Comparison of ENCODE assay signal across 2 cellular contexts in the genomic region with DNA sequence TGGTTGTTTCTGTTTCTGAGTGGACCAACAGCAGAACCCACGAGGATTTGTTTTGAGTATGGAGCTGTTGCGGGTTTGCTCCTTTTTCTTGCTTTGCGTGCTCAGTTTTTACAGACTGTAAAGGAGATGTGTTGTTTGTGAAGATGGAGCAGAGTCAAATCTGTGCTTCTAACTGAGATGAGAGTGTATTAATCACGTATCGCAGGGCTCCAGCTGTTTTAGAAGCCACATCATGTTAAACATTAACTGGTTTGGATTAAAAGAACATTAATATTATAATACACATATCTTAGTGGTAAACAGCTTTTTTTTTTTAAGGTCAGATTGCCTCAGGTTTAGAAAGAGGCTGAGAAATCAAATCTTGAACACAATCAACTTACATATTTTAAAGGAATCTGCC.
TF ChIP-seq lines count a peak whose summit lies in the region.

No MANE protein-coding gene starts in this region.

TF ChIP-seq in IMR-90, 13 proteins besides CTCF, POLR2A, EP300 and RAD21:
- TF ChIP-seq NFE2L2 (IDR thresholded peaks at IDR 0.05; ENCODE audit: low read depth, low read length) (no peak), SMC3 (IDR thresholded peaks at IDR 0.05; ENCODE audit: low read depth, low read length) (no peak), CHD1 (IDR thresholded peaks at IDR 0.05; ENCODE audit: low read depth, low read length) (no peak), MXI1 (IDR thresholded peaks at IDR 0.05; ENCODE audit: borderline replicate concordance, low read depth, low read length) (no peak), RCOR1 (IDR thresholded peaks at IDR 0.05; ENCODE audit: insufficient replicate concordance, low read length) (no peak), BHLHE40 (IDR thresholded peaks at IDR 0.05; ENCODE audit: low read depth, low read length) (no peak), FOS (IDR thresholded peaks at IDR 0.05; ENCODE audit: low read depth, low read length) (no peak), MAZ (IDR thresholded peaks at IDR 0.05; ENCODE audit: borderline replicate concordance, low read depth, low read length) (no peak), MAFK (IDR thresholded peaks at IDR 0.05; ENCODE audit: low read depth, low read length) (no peak)
- TF ChIP-seq, protein P1, sequence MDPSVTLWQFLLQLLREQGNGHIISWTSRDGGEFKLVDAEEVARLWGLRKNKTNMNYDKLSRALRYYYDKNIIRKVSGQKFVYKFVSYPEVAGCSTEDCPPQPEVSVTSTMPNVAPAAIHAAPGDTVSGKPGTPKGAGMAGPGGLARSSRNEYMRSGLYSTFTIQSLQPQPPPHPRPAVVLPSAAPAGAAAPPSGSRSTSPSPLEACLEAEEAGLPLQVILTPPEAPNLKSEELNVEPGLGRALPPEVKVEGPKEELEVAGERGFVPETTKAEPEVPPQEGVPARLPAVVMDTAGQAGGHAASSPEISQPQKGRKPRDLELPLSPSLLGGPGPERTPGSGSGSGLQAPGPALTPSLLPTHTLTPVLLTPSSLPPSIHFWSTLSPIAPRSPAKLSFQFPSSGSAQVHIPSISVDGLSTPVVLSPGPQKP (IDR thresholded peaks at IDR 0.05; ENCODE audit: borderline replicate concordance, low read depth, low read length): no peak

TF ChIP-seq in HepG2, 621 proteins besides CTCF, POLR2A, EP300 and RAD21:
- no peak for TF ChIP-seq ZFY (CRISPR knock-in tag; IDR thresholded peaks at IDR 0.05)
- TF ChIP-seq RELA (CRISPR knock-in tag; IDR thresholded peaks at IDR 0.05): no peak
- TF ChIP-seq SKI (IDR thresholded peaks at IDR 0.05; ENCODE audit: partially characterized antibody): no peak
- TF ChIP-seq ZNF773 (CRISPR knock-in tag; IDR thresholded peaks at IDR 0.05; ENCODE audit: borderline replicate concordance): no peak
- no peak for TF ChIP-seq SCMH1 (CRISPR knock-in tag; IDR thresholded peaks at IDR 0.05; ENCODE audit: borderline replicate concordance)
